ENCODE assay signal across 24 cellular contexts in the genomic region with DNA sequence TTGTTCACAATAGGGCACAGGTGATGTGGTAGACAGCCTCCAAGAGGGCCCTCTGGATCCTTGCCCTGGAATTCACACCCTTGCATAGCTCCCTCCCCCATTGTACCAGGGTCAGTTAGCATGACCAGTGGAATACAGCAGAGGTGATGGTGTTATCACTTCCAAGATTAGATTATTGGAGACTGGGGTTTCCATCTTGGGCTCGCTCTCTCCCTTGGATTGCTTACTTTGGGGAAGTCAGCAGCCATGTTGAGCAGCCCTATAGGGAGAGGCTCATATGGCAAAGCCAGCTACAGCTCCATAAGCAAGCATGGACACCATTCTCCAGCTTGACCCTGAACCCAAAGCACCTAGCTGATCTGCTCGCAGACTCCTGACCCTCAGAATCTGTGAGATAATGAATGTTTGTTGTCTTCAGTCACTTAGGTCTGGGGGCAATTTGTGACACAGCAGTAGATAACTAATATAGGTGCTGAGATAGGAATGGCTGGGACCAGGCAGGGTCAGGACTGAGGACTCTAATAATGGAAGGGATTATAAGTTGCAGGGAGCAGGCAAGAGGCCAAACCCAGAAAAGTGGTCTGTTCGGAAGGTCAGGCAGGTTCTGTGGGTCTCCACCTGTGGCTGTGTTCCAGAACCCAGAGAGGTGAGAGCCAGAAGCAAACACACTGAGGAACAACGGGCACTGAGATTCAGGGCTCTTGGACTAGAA.
"Had no signal": no experiment of that assay in that cellular context is flagged by ENCODE, and none has a peak within 500 bp of the region (broad histone marks: within the 10 kb centered on the region; RNA-seq: fewer than 3 reads in every experiment).

No MANE protein-coding gene starts in this region.

- H3K4me2 ChIP-seq: neural progenitor cell had no signal

- H3K4me3 ChIP-seq: adrenal gland, ascending aorta, esophagus muscularis mucosa, gastrocnemius medialis, heart left ventricle, mucosa of descending colon, neural progenitor cell, spleen, tibial artery had no signal

- H3K36me3 Mint-ChIP-seq: activated naive CD8-positive, alpha-beta T cell; neural progenitor cell had no signal

- H3K27me3 Mint-ChIP-seq: activated CD4-positive, alpha-beta memory T cell treated with anti-CD3 and anti-CD28 coated beads, Interleukin-2, amount 10 ng/mL, durations not matched to agents 7 days and 5 days; activated naive CD8-positive, alpha-beta T cell; memory B cell had no signal

- H3K9ac ChIP-seq: neural progenitor cell had no signal

- H3K27ac Mint-ChIP-seq: activated CD4-positive, alpha-beta memory T cell treated with anti-CD3 and anti-CD28 coated beads, Interleukin-2, amount 10 ng/mL, durations not matched to agents 7 days and 5 days; activated naive CD8-positive, alpha-beta T cell; effector memory CD8-positive, alpha-beta T cell; memory B cell; neural progenitor cell; progenitor cell of endocrine pancreas; T-helper 1 cell treated with Interleukin-12 subunit alpha and Interleukin-12 subunit beta and Interleukin-4 antibody, amounts not matched to agents 30 μg/mL and 1 μg/mL, for 36 hours had no signal

- H3K4me1 ChIP-seq: ascending aorta had no signal

- H3K27me3 ChIP-seq: adrenal gland, ascending aorta, brain microvascular endothelial cell, esophagus muscularis mucosa, gastrocnemius medialis, heart left ventricle, neural progenitor cell, spleen, tibial artery had no signal

- H2AFZ ChIP-seq: neural progenitor cell had no signal

- H3K9me3 ChIP-seq: adrenal gland, esophagus muscularis mucosa, gastrocnemius medialis, mucosa of descending colon, tibial artery had no signal

- H3K4me3 Mint-ChIP-seq: activated CD4-positive, alpha-beta memory T cell treated with anti-CD3 and anti-CD28 coated beads, Interleukin-2, amount 10 ng/mL, durations not matched to agents 7 days and 5 days; activated naive CD8-positive, alpha-beta T cell; effector memory CD8-positive, alpha-beta T cell; memory B cell; neural progenitor cell; T-helper 1 cell treated with Interleukin-12 subunit alpha and Interleukin-12 subunit beta and Interleukin-4 antibody, amounts not matched to agents 30 μg/mL and 1 μg/mL, for 36 hours had no signal

- H3K9me3 Mint-ChIP-seq: effector memory CD8-positive, alpha-beta T cell; neural progenitor cell had no signal

- DNase-seq: activated CD4-positive, alpha-beta memory T cell treated with anti-CD3 and anti-CD28 coated beads, Interleukin-2, amount 10 ng/mL, durations not matched to agents 7 days and 5 days; activated CD4-positive, alpha-beta T cell treated with anti-CD3 and anti-CD28 coated beads for 4 hours; activated CD4-positive, CD25-positive, alpha-beta regulatory T cell; adrenal gland; brain microvascular endothelial cell; caudate nucleus; effector memory CD8-positive, alpha-beta T cell; gastrocnemius medialis; heart left ventricle; islet precursor cell; left cardiac atrium; mucosa of descending colon; spleen; stimulated activated CD4-positive, alpha-beta T cell treated with anti-CD3 and anti-CD28 coated beads, Interleukin-4, amount 100 ng/mL, for 1 hour; stimulated activated naive CD4-positive, alpha-beta T cell; substantia nigra; tibial artery had no signal

- H3K36me3 ChIP-seq: adrenal gland, ascending aorta, brain microvascular endothelial cell, esophagus muscularis mucosa, gastrocnemius medialis, heart left ventricle, neural progenitor cell, tibial artery had no signal

- H3K27ac ChIP-seq: adrenal gland, ascending aorta, brain microvascular endothelial cell, gastrocnemius medialis, heart left ventricle, neural progenitor cell, tibial artery had no signal

- H3K4me1 Mint-ChIP-seq: neural progenitor cell had no signal

- ATAC-seq: effector memory CD8-positive, alpha-beta T cell; gastrocnemius medialis; heart left ventricle; left cardiac atrium; mucosa of descending colon had no signal
